In the genomic region with DNA sequence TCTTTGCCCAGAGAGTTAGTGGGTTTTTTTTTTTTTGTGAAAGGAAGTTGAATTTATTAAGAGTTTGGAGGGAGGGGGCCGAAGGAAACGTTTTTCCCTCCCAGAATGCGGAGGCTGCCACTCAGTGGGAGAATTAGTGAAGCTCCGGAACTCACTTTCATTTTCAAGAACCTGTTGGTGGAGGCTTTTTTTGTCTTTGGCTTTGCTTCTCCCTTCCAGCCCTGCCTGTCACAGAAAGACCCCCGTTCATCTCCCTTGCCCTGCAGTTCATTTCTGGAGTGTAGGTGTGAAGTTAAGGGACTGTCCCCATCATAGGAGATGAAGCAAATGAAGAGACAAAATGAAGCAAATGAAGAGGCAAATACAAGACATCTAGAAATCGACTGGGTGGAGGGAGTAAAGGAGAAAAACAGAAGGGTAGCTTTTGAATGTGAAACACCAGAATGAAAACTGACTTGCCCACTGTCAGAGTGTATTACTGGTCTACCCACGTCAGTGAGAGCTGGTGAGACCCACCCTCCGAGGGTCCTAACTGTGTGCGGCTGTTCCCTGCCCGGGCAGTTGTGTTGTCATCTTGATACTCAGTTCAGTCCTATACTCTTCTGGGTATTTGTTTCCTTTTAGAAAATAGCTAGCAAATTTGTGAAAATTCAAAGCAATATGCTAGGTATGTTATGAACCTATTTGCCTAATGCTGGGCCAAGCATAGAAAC, we compare ENCODE assay signal across 8 cellular contexts.
DNase-seq lines count a peak whose midpoint lies in the region; ATAC-seq, FAIRE-seq and TF ChIP-seq lines count a peak whose summit lies in the region.

No MANE protein-coding gene starts in this region.

- no peaks in the 10 kb centered on the region for H4K20me1 ChIP-seq in HepG2 (ENCODE audit: insufficient read depth, low read length)
- H4K20me1 ChIP-seq in GM12878 (ENCODE audit: control insufficient read depth, insufficient read depth) = no peaks in the 10 kb centered on the region; the same call in 1 of the 2 replicates

- peak; percentile 77 to 78 for TF ChIP-seq RAD21 in liver (IDR thresholded peaks at IDR 0.05)
- TF ChIP-seq RAD21 in HepG2 (CRISPR knock-in tag; IDR thresholded peaks at IDR 0.05) = no peak
- peak; percentile 54; the same call in 1 of the 2 replicates for TF ChIP-seq RAD21 in GM12878 (IDR thresholded peaks at IDR 0.05; ENCODE audit: insufficient read depth, low read depth, low read length)

- 41% methylated on average over 10 of the region's 10 CpGs for WGBS in liver
- WGBS in HepG2 (ENCODE audit: low lambda C conversion rate) = 73% methylated on average over 10 of the region's 10 CpGs
- WGBS in GM12878 (ENCODE audit: insufficient coverage, insufficient replicate concordance, low lambda C conversion rate, missing lambda C conversion rate) = 0% methylated on average over 10 of the region's 10 CpGs
- WGBS in mesodermal cell (ENCODE audit: insufficient coverage in 2 of 2), 2 experiments = 77 to 89% methylated on average over 4 to 5 of the region's 10 CpGs
- WGBS in urinary bladder = 28% methylated on average over 10 of the region's 10 CpGs

- H3K9ac ChIP-seq in liver (ENCODE audit: low read depth in 1 of 2, low read length in 2 of 2) = peak overlapping the region; percentile 35 to 58
- no peak overlapping the region for H3K9ac ChIP-seq in HepG2 (ENCODE audit: insufficient read depth, low read depth, low read length)
- H3K9ac ChIP-seq in GM12878 (ENCODE audit: control insufficient read depth, insufficient read depth, low read length) = peak overlapping the region; percentile 21

- H3K27me3 ChIP-seq in liver (ENCODE audit: control insufficient read depth in 4 of 4, insufficient read depth in 4 of 4, low read length in 3 of 4) (no peaks in the 10 kb centered on the region), HepG2 (ENCODE audit: control insufficient read depth in 1 of 2, insufficient read depth in 2 of 2, low read length in 2 of 2) (no peaks in the 10 kb centered on the region), GM12878 (replicated peaks in 1 of 2; ENCODE audit: control insufficient read depth in 2 of 2, insufficient read depth in 2 of 2, low read length in 1 of 2) (no peaks in the 10 kb centered on the region)

- ATAC-seq in HepG2 (no peak), GM12878 (peak; percentile 56)

- in situ Hi-C loops in HepG2 (cut with HindIII; ENCODE audit: extremely low pct_ligation_motif_present, low pct_unique_long_range_greater_than_20kb) (no loop called here), GM12878 (cut with MboI) (no loop called here)

- peak; percentile 15 for TF ChIP-seq CTCF in liver (IDR thresholded peaks at IDR 0.05; ENCODE audit: low read depth, low read length, missing input control)
- TF ChIP-seq CTCF in HepG2 (CRISPR knock-in tag; IDR thresholded peaks at IDR 0.05) = no peak
- peak in 1 of 3 experiments; percentile 55; a peak in 2 of 6 replicates for TF ChIP-seq CTCF in GM12878 (IDR thresholded peaks at IDR 0.05 in 2 of 3, conservative IDR thresholded peaks at IDR 0.05 in 1 of 3; ENCODE audit: control insufficient read depth in 2 of 3, extremely low read depth in 1 of 3, insufficient read depth in 1 of 3, low read depth in 3 of 3, low read length in 3 of 3)

- H3K9me3 ChIP-seq in liver (ENCODE audit: control insufficient read depth in 4 of 4, low read length in 3 of 4) (no peaks in the 10 kb centered on the region), HepG2 (ENCODE audit: low read length) (no peaks in the 10 kb centered on the region), GM12878 (replicated peaks; ENCODE audit: control insufficient read depth, insufficient read depth, low read length) (no peaks in the 10 kb centered on the region), mesodermal cell (ENCODE audit: control insufficient read depth, low read length) (no peaks in the 10 kb centered on the region)

- no peak overlapping the region for H2AFZ ChIP-seq in HepG2 (ENCODE audit: low read length)
- peak overlapping the region; percentile 40 for H2AFZ ChIP-seq in GM12878 (ENCODE audit: control insufficient read depth, low read depth, low read length)

- SMC1A ChIA-PET in GM12878 (lab: Charles Lee; ENCODE audit: uncharacterized antibody, unreplicated experiment) = interaction anchor here (0.6 to 3.9 kb wide), 19 partner anchors 11 to 242 kb away, joined by 3 to 43 read pairs (median 4); partner anchors contain the start of gene ITPR1

- RAD21 ChIA-PET in GM12878 (lab: Charles Lee; ENCODE audit: unreplicated experiment) = interaction anchor here (0.7 to 4.6 kb wide), 14 partner anchors 41 to 251 kb away, joined by 3 to 26 read pairs (median 5); partner anchors contain the start of gene ITPR1

- no peak for TF ChIP-seq POLR2A in HepG2 (IDR thresholded peaks at IDR 0.05; ENCODE audit: insufficient read depth in 1 of 2, low read depth in 2 of 2, low read length in 2 of 2)
- no peak for TF ChIP-seq POLR2A in GM12878 (IDR thresholded peaks at IDR 0.05; ENCODE audit: low read depth, low read length)

- intact Hi-C loops in HepG2 (cut with micrococcal nuclease; ENCODE audit: unreplicated experiment) (no loop called here), GM12878 (cut with micrococcal nuclease; ENCODE audit: unreplicated experiment) (no loop called here)

- H3K4me3 ChIP-seq in liver (ENCODE audit: low read depth in 1 of 3, low read length in 3 of 3) = peak overlapping the region in 2 of 3 donors; percentile 34 to 43
- no peak overlapping the region for H3K4me3 ChIP-seq in HepG2 (replicated peaks in 1 of 3; ENCODE audit: insufficient read depth in 1 of 3, low read depth in 2 of 3, low read length in 3 of 3)
- peak overlapping the region; percentile 82 for H3K4me3 ChIP-seq in GM12878
- no peak overlapping the region for H3K4me3 ChIP-seq in mesodermal cell (ENCODE audit: extremely low read depth, insufficient read depth, low read length, poor library complexity, severe bottlenecking)
- H3K4me3 ChIP-seq in urinary bladder (ENCODE audit: low read depth, low read length) = peak overlapping the region; percentile 34

- H3K79me2 ChIP-seq in HepG2 (ENCODE audit: insufficient read depth, low read length) (no peaks in the 10 kb centered on the region), GM12878 (ENCODE audit: control insufficient read depth, insufficient read depth, low read length) (peaks cover 3% of the 10 kb centered on the region)

- H3K4me1 ChIP-seq in liver (ENCODE audit: control insufficient read depth in 4 of 4, insufficient read depth in 4 of 4, low read length in 3 of 4) (peaks cover 0 to 11% (median 7%) of the 10 kb centered on the region in 4 donors), HepG2 (ENCODE audit: insufficient read depth, low read length) (no peaks in the 10 kb centered on the region), GM12878 (ENCODE audit: control insufficient read depth, insufficient read depth, low read length) (peaks cover 13% of the 10 kb centered on the region), mesodermal cell (ENCODE audit: control insufficient read depth, insufficient read depth, low read length, poor library complexity, severe bottlenecking) (peaks cover 34% of the 10 kb centered on the region), urinary bladder (ENCODE audit: insufficient read depth) (peaks cover 1% of the 10 kb centered on the region)

- CTCF ChIA-PET in HepG2 (lab: Yijun Ruan, JAX; ENCODE audit: low intra/inter-chr PET ratio, low total read pairs) (no interaction called here), GM12878 (lab: Yijun Ruan, JAX) (interaction anchor here (0.7 to 3.6 kb wide), 20 partner anchors 10 to 440 kb away, joined by 3 to 36 read pairs (median 4); partner anchors contain the start of gene ITPR1)

- H3K36me3 ChIP-seq in liver (ENCODE audit: control insufficient read depth in 4 of 4, insufficient read depth in 3 of 4, low read depth in 1 of 4, low read length in 3 of 4) (no peaks in the 10 kb centered on the region), HepG2 (replicated peaks in 1 of 2; ENCODE audit: control insufficient read depth in 1 of 2, insufficient read depth in 2 of 2, low read length in 2 of 2) (no peaks in the 10 kb centered on the region), GM12878 (ENCODE audit: control insufficient read depth in 2 of 2, insufficient read depth in 2 of 2, low read length in 1 of 2) (peaks cover 0 to 1% of the 10 kb centered on the region in 2 experiments; a peak in 1 of 4 replicates), mesodermal cell (ENCODE audit: control insufficient read depth, insufficient read depth, low read length) (no peaks in the 10 kb centered on the region), urinary bladder (ENCODE audit: insufficient read depth) (no peaks in the 10 kb centered on the region)

- BruUV-seq in HepG2 (replicated peaks; lab: Mats Ljungman, UMichigan) = no TSS peak
- TSS peak; percentile 26 for BruUV-seq in GM12878 (replicated peaks; lab: Mats Ljungman, UMichigan)

- no peak for DNase-seq in HepG2 (ENCODE audit: low spot score)
- DNase-seq in LHCN-M2 (ENCODE audit: low read depth) = peak; percentile 22
- DNase-seq in GM12878 (ENCODE audit: low read depth, low spot score) = peak; percentile 13
- DNase-seq in NCI-H2171 treated with DMSO at 0.1 percent for 48 hours (lab: John Stamatoyannopoulos, UW) = no peak
- DNase-seq in RCC 7860 (ENCODE audit: low spot score) = no peak

- peak overlapping the region; percentile 38 to 53 for H3K27ac ChIP-seq in liver (ENCODE audit: low read depth in 1 of 2, low read length in 2 of 2)
- no peak overlapping the region for H3K27ac ChIP-seq in HepG2 (ENCODE audit: extremely low read length, insufficient read depth, low read length)
- peak overlapping the region; percentile 30 for H3K27ac ChIP-seq in GM12878 (ENCODE audit: control insufficient read depth, insufficient read depth)
- H3K27ac ChIP-seq in mesodermal cell (ENCODE audit: low read depth, low read length, severe bottlenecking) = peak overlapping the region; percentile 59
- H3K27ac ChIP-seq in urinary bladder (ENCODE audit: low read depth) = peak overlapping the region; percentile 43

- TF ChIP-seq EP300 in HepG2 (IDR thresholded peaks at IDR 0.05; ENCODE audit: low read depth in 2 of 2, low read length in 2 of 2) (no peak), HepG2 (CRISPR knock-in tag; IDR thresholded peaks at IDR 0.05; ENCODE audit: borderline replicate concordance) (no peak), GM12878 (IDR thresholded peaks at IDR 0.05; ENCODE audit: borderline replicate concordance in 1 of 2, control insufficient read depth in 1 of 2, low read depth in 2 of 2, low read length in 2 of 2) (0 out of 4 replicates have a peak, but pooled peaks of 1 of the 2 experiments have one; percentile 24)

- H3K4me2 ChIP-seq in HepG2 (ENCODE audit: low read depth, low read length) = no peak overlapping the region
- H3K4me2 ChIP-seq in GM12878 (ENCODE audit: control insufficient read depth, insufficient read depth) = peak overlapping the region; percentile 73

- FAIRE-seq in HepG2 (lab: Jason Lieb, UNC) (no peak), GM12878 (lab: Jason Lieb, UNC) (peak; percentile 13), RCC 7860 (lab: Jason Lieb, UNC) (no peak)

- POLR2A ChIA-PET in HepG2 (lab: Yijun Ruan, JAX) = no interaction called here
- POLR2A ChIA-PET in GM12878 (lab: Charles Lee) = interaction anchor here (0.7 to 1.2 kb wide), 7 partner anchors 17 to 628 kb away, joined by 3 to 4 read pairs (median 4); no protein-coding TSS in a partner anchor

TF ChIP-seq in liver, 16 proteins besides CTCF, POLR2A, EP300 and RAD21 (continues in another document):
- TF ChIP-seq TAF1 (conservative IDR thresholded peaks at IDR 0.05) = no peak

TF ChIP-seq in GM12878, 131 proteins besides CTCF, POLR2A, EP300 and RAD21 (continues in another document):
- no peak for TF ChIP-seq RAD51 (IDR thresholded peaks at IDR 0.05)
- no peak for TF ChIP-seq RCOR1 (conservative IDR thresholded peaks at IDR 0.05; ENCODE audit: low read depth, low read length)

Comparison
In these comparisons a context has a peak if more than half of its experiments do, and no peak if none do; other contexts are left out.
1. H3K4me3 ChIP-seq: peak in liver (2 of 3), GM12878 (single experiment) and urinary bladder (single experiment); none in HepG2 (0 of 3) and mesodermal cell (single experiment).
2. DNase-seq: peak in LHCN-M2 (single experiment) and GM12878 (single experiment); none in HepG2 (single experiment), NCI-H2171 treated with DMSO at 0.1 percent for 48 hours (single experiment) and RCC 7860 (single experiment).